ENCODE assay signal across 1 cellular context in genomic region chr9:134209731-134210311, GRCh38.
TF ChIP-seq lines count a peak whose summit lies in the region.

No MANE protein-coding gene starts in this region.

TF ChIP-seq in SK-N-SH, 30 proteins besides CTCF, POLR2A, EP300 and RAD21 (continued from another document):
- no peak for TF ChIP-seq ZBTB33 (IDR thresholded peaks at IDR 0.05; ENCODE audit: borderline replicate concordance, low read depth)
